In genomic region chr4:68658672-68659071, GRCh38 we compare ENCODE assay signal across 1 cellular context.
A peak's percentile ranks its signal among the peaks of the same experiment; 100 is the strongest.
TF ChIP-seq lines count a peak whose summit lies in the region.

No MANE protein-coding gene starts in this region.

TF ChIP-seq in HepG2, 621 proteins besides CTCF, POLR2A, EP300 and RAD21 (continued from another document):
- no peak for TF ChIP-seq YEATS2 (CRISPR knock-in tag; IDR thresholded peaks at IDR 0.05; ENCODE audit: borderline replicate concordance)
- peak; percentile 51; the same call in 1 of the 2 replicates for TF ChIP-seq MED13 (CRISPR knock-in tag; IDR thresholded peaks at IDR 0.05)
- no peak for TF ChIP-seq SOX6 (IDR thresholded peaks at IDR 0.05)
- TF ChIP-seq SOX6 (CRISPR knock-in tag; IDR thresholded peaks at IDR 0.05): peak; percentile 82
- TF ChIP-seq ZEB1 (IDR thresholded peaks at IDR 0.05; ENCODE audit: insufficient replicate concordance, low read depth): no peak
- TF ChIP-seq ZNF253 (CRISPR knock-in tag; IDR thresholded peaks at IDR 0.05; ENCODE audit: borderline replicate concordance): no peak
- no peak for TF ChIP-seq TARDBP (CRISPR knock-in tag; IDR thresholded peaks at IDR 0.05)
- no peak for TF ChIP-seq NR2F1 (CRISPR knock-in tag; IDR thresholded peaks at IDR 0.05)
- TF ChIP-seq, protein P1, sequence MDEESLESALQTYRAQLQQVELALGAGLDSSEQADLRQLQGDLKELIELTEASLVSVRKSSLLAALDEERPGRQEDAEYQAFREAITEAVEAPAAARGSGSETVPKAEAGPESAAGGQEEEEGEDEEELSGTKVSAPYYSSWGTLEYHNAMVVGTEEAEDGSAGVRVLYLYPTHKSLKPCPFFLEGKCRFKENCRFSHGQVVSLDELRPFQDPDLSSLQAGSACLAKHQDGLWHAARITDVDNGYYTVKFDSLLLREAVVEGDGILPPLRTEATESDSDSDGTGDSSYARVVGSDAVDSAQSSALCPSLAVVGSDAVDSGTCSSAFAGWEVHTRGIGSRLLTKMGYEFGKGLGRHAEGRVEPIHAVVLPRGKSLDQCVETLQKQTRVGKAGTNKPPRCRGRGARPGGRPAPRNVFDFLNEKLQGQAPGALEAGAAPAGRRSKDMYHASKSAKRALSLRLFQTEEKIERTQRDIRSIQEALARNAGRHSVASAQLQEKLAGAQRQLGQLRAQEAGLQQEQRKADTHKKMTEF (CRISPR knock-in tag; IDR thresholded peaks at IDR 0.05): peak; percentile 25; the same call in 1 of the 2 replicates
- TF ChIP-seq CC2D1A (CRISPR knock-in tag; IDR thresholded peaks at IDR 0.05): no peak
- TF ChIP-seq CREM (IDR thresholded peaks at IDR 0.05): peak; percentile 74
- no peak for TF ChIP-seq CREM (CRISPR knock-in tag; IDR thresholded peaks at IDR 0.05)
- peak; percentile 88; the same call in 1 of the 2 replicates for TF ChIP-seq GATA4 (IDR thresholded peaks at IDR 0.05; ENCODE audit: borderline replicate concordance, low read depth)
- TF ChIP-seq CENPX (CRISPR knock-in tag; IDR thresholded peaks at IDR 0.05): no peak
- TF ChIP-seq EED (CRISPR knock-in tag; IDR thresholded peaks at IDR 0.05): no peak
- no peak for TF ChIP-seq MATR3 (CRISPR knock-in tag; IDR thresholded peaks at IDR 0.05)
TF ChIP-seq in HepG2: peak in this region for 39.
